In the genomic region with DNA sequence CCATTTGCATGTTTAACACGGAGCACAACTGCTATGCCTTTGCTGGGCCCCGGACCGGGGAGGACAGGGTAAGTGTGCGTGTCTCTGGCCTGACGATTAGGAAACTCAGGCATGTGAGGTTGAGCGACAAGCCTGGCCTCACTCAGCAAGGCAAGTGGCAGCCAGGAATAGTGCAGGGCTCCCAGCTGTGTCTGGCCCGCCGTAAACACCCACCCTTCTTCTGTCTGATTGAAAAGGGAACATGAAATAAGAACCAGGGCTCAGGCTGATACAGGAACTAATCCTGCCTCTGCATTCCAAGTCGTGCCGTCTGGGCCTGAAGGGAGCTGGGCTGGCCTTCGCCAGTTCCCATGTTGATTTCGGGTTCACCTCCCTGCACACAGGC, we compare ENCODE assay signal across 1 cellular context.
TF ChIP-seq lines count a peak whose summit lies in the region.

No MANE protein-coding gene starts in this region.

TF ChIP-seq in K562, 482 proteins besides CTCF, POLR2A, EP300 and RAD21:
- TF ChIP-seq HBP1 (CRISPR knock-in tag; IDR thresholded peaks at IDR 0.05) (no peak), SMC3 (conservative IDR thresholded peaks at IDR 0.05; ENCODE audit: insufficient read depth, low read depth, low read length) (0 out of 2 replicates have a peak, but pooled peaks have one; percentile 14)
